ENCODE assay signal across 13 cellular contexts in genomic region chr5:175520321-175520720, GRCh38. TPM values are rescaled to one million over a fixed set of nuclear protein-coding genes. Genes with fewer than 3 reads are reported as not detected.
A peak's percentile ranks its signal among the peaks of the same experiment; 100 is the strongest.
DNase-seq lines count a peak whose midpoint lies in the region; ATAC-seq and TF ChIP-seq lines count a peak whose summit lies in the region.
"Had no signal": no experiment of that assay in that cellular context is flagged by ENCODE, and none has a peak within 500 bp of the region (broad histone marks: within the 10 kb centered on the region; RNA-seq: fewer than 3 reads in every experiment).

No MANE protein-coding gene starts in this region.

- no peaks in the 10 kb centered on the region for H3K4me1 ChIP-seq in prostate gland (replicated peaks)
- no peaks in the 10 kb centered on the region for H3K4me1 ChIP-seq in left ventricle myocardium inferior
- H3K4me1 ChIP-seq: colonic mucosa, sigmoid colon had no signal

- no peaks in the 10 kb centered on the region for H3K9me3 ChIP-seq in prostate gland
- H3K9me3 ChIP-seq in left ventricle myocardium inferior (replicated peaks): peaks cover 12% of the 10 kb centered on the region
- H3K9me3 ChIP-seq: colonic mucosa, sigmoid colon had no signal

- intact Hi-C loops in prostate gland (cut with DNase I): no loop called here
- intact Hi-C loops in left ventricle myocardium inferior (cut with micrococcal nuclease): no loop called here

- peaks cover 10% of the 10 kb centered on the region for H3K9me3 Mint-ChIP-seq in activated naive CD8-positive, alpha-beta T cell (ENCODE audit: low read depth)

- H3K36me3 Mint-ChIP-seq in activated naive CD8-positive, alpha-beta T cell: peaks cover 55% of the 10 kb centered on the region

- H3K4me1 Mint-ChIP-seq in activated naive CD8-positive, alpha-beta T cell (ENCODE audit: low read depth): peaks cover 82% of the 10 kb centered on the region
- H3K4me1 Mint-ChIP-seq: nephron progenitor cell had no signal

- H3K36me3 ChIP-seq in prostate gland (no peaks in the 10 kb centered on the region), left ventricle myocardium inferior (peaks cover 92% of the 10 kb centered on the region)
- H3K36me3 ChIP-seq: colonic mucosa had no signal

- H3K27ac Mint-ChIP-seq in activated naive CD8-positive, alpha-beta T cell: peak overlapping the region; percentile 99

- DNase-seq in DMS53 treated with DMSO at 0.1 percent for 48 hours (lab: John Stamatoyannopoulos, UW; ENCODE audit: unreplicated experiment): peak; percentile 35
- peak; percentile 34 to 38 for DNase-seq in activated CD4-positive, alpha-beta T cell treated with anti-CD3 and anti-CD28 coated beads, Interleukin-2, amount 50 U/mL, for 4 hours
- DNase-seq in stimulated activated CD4-positive, alpha-beta T cell treated with anti-CD3 and anti-CD28 coated beads, Interleukin-2, amount 100 ng/mL, for 4 hours (ENCODE audit: low read depth): peak; percentile 48
- DNase-seq in prostate gland (ENCODE audit: low spot score): no peak
- no peak for DNase-seq in left ventricle myocardium inferior
- DNase-seq in NCI-H128 (lab: John Stamatoyannopoulos, UW; ENCODE audit: unreplicated experiment): no peak
- DNase-seq: colonic mucosa, NCI-H1436, nephron progenitor cell, SHP77 treated with DMSO at 0.1 percent for 48 hours, sigmoid colon had no signal

- H3K27me3 ChIP-seq in prostate gland (replicated peaks; ENCODE audit: insufficient read depth) (no peaks in the 10 kb centered on the region), left ventricle myocardium inferior (ENCODE audit: low read depth) (no peaks in the 10 kb centered on the region)
- H3K27me3 ChIP-seq: colonic mucosa, sigmoid colon had no signal

- TF ChIP-seq CTCF in prostate gland (IDR thresholded peaks at IDR 0.05) (no peak), left ventricle myocardium inferior (IDR thresholded peaks at IDR 0.05; ENCODE audit: borderline replicate concordance) (no peak)

- no peak for ATAC-seq in HG03460 (IDR thresholded peaks at IDR 0.05; ENCODE audit: unreplicated experiment)

- H3K27ac ChIP-seq in prostate gland: no peak overlapping the region
- H3K27ac ChIP-seq in left ventricle myocardium inferior (replicated peaks): no peak overlapping the region
- H3K27ac ChIP-seq: colonic mucosa, sigmoid colon had no signal

- H3K4me3 ChIP-seq in prostate gland (no peak overlapping the region), left ventricle myocardium inferior (no peak overlapping the region)
- H3K4me3 ChIP-seq: colonic mucosa, sigmoid colon had no signal

- H3K27me3 Mint-ChIP-seq in activated naive CD8-positive, alpha-beta T cell: no peaks in the 10 kb centered on the region

- peak overlapping the region; percentile 93 for H3K4me3 Mint-ChIP-seq in activated naive CD8-positive, alpha-beta T cell
- H3K4me3 Mint-ChIP-seq: nephron progenitor cell had no signal

- no peak for TF ChIP-seq POLR2A in prostate gland (IDR thresholded peaks at IDR 0.05)

- 93% methylated on average over 5 of the region's 5 CpGs for WGBS in prostate gland

RNA-seq across cellular contexts. Expression of gene SFXN1, which starts 42.0 kb away (rescaled TPM):
- total RNA-seq in prostate gland: 10 to 100 TPM; 35.6 to 44.3 TPM
- total RNA-seq in left ventricle myocardium inferior: 37.2 TPM

Comparison
In these comparisons a context has a peak if more than half of its experiments do, and no peak if none do; other contexts are left out.
1. DNase-seq: peak in DMS53 treated with DMSO at 0.1 percent for 48 hours (single experiment), activated CD4-positive, alpha-beta T cell treated with anti-CD3 and anti-CD28 coated beads, Interleukin-2, amount 50 U/mL, for 4 hours (2 of 2) and stimulated activated CD4-positive, alpha-beta T cell treated with anti-CD3 and anti-CD28 coated beads, Interleukin-2, amount 100 ng/mL, for 4 hours (single experiment); none in prostate gland (single experiment), left ventricle myocardium inferior (single experiment) and NCI-H128 (single experiment).